ENCODE assay signal across 8 cellular contexts in genomic region chr1:226444901-226445300, GRCh38. TPM values are rescaled to one million over a fixed set of nuclear protein-coding genes. Genes with fewer than 3 reads are reported as not detected.
DNase-seq lines count a peak whose midpoint lies in the region; ATAC-seq and TF ChIP-seq lines count a peak whose summit lies in the region.

No MANE protein-coding gene starts in this region.

- no peak overlapping the region for H2AFZ ChIP-seq in OCI-LY1 (ENCODE audit: low read length)

- peaks cover 16% of the 10 kb centered on the region for H3K4me1 ChIP-seq in OCI-LY1 (ENCODE audit: insufficient read depth, low read length, severe bottlenecking)

- no peaks in the 10 kb centered on the region for H3K9me3 Mint-ChIP-seq in activated naive CD4-positive, alpha-beta T cell treated with anti-CD3 and anti-CD28 coated beads, Interleukin-2, amount 50 U/mL, for 72 hours

- no peak overlapping the region for H3K9ac ChIP-seq in OCI-LY1 (ENCODE audit: low read length)

- H3K9me2 ChIP-seq in OCI-LY1 (ENCODE audit: low read depth, low read length) = no peaks in the 10 kb centered on the region

- H3K27ac ChIP-seq in OCI-LY1 (ENCODE audit: low read depth, low read length, poor library complexity, severe bottlenecking) = peak overlapping the region; percentile 57

- H3K4me2 ChIP-seq in OCI-LY1 (ENCODE audit: low read length) = peak overlapping the region; percentile 9; the same call in 1 of the 2 replicates

- no peaks in the 10 kb centered on the region for H3K36me3 ChIP-seq in OCI-LY1 (ENCODE audit: insufficient read depth, low read length)

- H3F3A ChIP-seq in OCI-LY1 (ENCODE audit: insufficient read depth, low read length) = no peaks in the 10 kb centered on the region

- no peaks in the 10 kb centered on the region; the same call in 1 of the 2 replicates for H3K27me3 ChIP-seq in OCI-LY1 (ENCODE audit: insufficient read depth, low read length)

- no peaks in the 10 kb centered on the region for H3K9me3 ChIP-seq in OCI-LY1 (ENCODE audit: low read length)

- H3K79me2 ChIP-seq in OCI-LY1 (ENCODE audit: insufficient read depth, low read length) = no peaks in the 10 kb centered on the region

- peak; percentile 50; the same call in 1 of the 2 replicates for TF ChIP-seq CTCF in OCI-LY1 (IDR thresholded peaks at IDR 0.05; ENCODE audit: low read length)

- H3K36me3 Mint-ChIP-seq in activated naive CD4-positive, alpha-beta T cell treated with anti-CD3 and anti-CD28 coated beads, Interleukin-2, amount 50 U/mL, for 72 hours = no peaks in the 10 kb centered on the region

- H3K4me3 ChIP-seq in OCI-LY1 (ENCODE audit: low read depth, low read length, poor library complexity, severe bottlenecking) = no peak overlapping the region

- ATAC-seq in GM18511 (IDR thresholded peaks at IDR 0.05; ENCODE audit: unreplicated experiment) (peak; percentile 100), HG02678 (IDR thresholded peaks at IDR 0.05; ENCODE audit: unreplicated experiment) (peak; percentile 100)
- ATAC-seq in activated naive CD4-positive, alpha-beta T cell treated with anti-CD3 and anti-CD28 coated beads, Interleukin-2, amount 50 U/mL, for 72 hours = peak; percentile 95 to 98

- peak overlapping the region in 1 of 2 donors; percentile 20 for H3K27ac Mint-ChIP-seq in activated naive CD4-positive, alpha-beta T cell treated with anti-CD3 and anti-CD28 coated beads, Interleukin-2, amount 50 U/mL, for 72 hours

- peak; percentile 52 to 70 for DNase-seq in activated naive CD4-positive, alpha-beta T cell treated with anti-CD3 and anti-CD28 coated beads, Interleukin-2, amount 50 U/mL, for 72 hours (ENCODE audit: low spot score in 2 of 2)
- peak; percentile 12 to 15 for DNase-seq in stimulated activated CD8-positive, alpha-beta memory T cell treated with anti-CD3 and anti-CD28 coated beads, Interleukin-7, amount 100 ng/mL, for 4 hours (ENCODE audit: low read depth in 2 of 2)
- no peak for DNase-seq in LoVo (ENCODE audit: low spot score)
- DNase-seq in NOMO-1 treated with DMSO at 0.1 percent for 48 hours (lab: John Stamatoyannopoulos, UW; ENCODE audit: unreplicated experiment) = no peak
- no peak for DNase-seq in retina

- no peaks in the 10 kb centered on the region for H4K20me1 ChIP-seq in OCI-LY1 (ENCODE audit: insufficient read depth, low read length)

RNA-seq across cellular contexts. Expression of gene PARP1, which starts 37.0 kb away (rescaled TPM):
- total RNA-seq in activated naive CD4-positive, alpha-beta T cell treated with anti-CD3 and anti-CD28 coated beads, Interleukin-2, amount 50 U/mL, for 72 hours = 100 to 1,000 TPM; 176 to 234 TPM

Comparison
In these comparisons a context has a peak if more than half of its experiments do, and no peak if none do; other contexts are left out.
1. DNase-seq: peak in activated naive CD4-positive, alpha-beta T cell treated with anti-CD3 and anti-CD28 coated beads, Interleukin-2, amount 50 U/mL, for 72 hours (2 of 2) and stimulated activated CD8-positive, alpha-beta memory T cell treated with anti-CD3 and anti-CD28 coated beads, Interleukin-7, amount 100 ng/mL, for 4 hours (2 of 2); none in LoVo (single experiment), NOMO-1 treated with DMSO at 0.1 percent for 48 hours (single experiment) and retina (single experiment).
2. Peak in every context shown above with its lines, with median percentiles within 50 percentile points of each other: ATAC-seq.